ENCODE assay signal across 8 cellular contexts in the genomic region with DNA sequence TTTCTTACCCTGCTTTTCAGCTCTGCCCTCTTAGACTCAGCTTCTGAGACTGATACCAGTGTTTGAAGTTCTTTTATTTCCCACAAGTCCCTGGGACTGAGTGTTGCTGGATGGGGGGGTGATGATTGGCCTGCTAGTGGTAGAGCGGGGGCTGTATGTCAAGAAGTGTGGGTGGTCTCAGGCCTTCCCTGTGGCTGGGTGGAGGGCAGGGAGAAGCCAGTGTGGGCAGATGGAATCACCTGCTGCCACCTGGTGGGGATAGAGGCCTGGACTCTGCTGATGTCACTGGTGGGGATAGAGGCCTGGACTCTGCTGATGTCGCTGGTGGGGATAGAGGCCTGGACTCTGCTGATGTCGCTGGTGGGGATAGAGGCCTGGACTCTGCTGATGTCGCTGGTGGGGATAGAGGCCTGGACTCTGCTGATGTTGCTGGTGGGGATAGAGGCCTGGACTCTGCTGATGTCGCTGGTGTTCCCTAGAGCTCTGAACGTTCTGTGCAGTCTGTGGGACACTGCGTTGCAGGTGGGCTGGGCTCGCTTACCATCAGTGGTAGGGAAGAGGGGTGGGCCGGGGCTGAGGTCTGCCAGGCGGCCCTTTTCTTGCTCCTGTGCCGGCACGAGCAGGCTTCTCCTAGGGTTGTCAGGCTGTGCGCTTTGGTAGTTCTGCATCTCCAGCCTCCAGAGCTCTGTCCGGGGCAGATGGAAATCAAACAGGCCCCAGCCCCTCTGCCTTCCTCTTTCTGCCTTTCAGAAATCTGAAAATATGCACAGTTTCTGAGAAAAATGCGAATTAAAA.
DNase-seq lines count a peak whose midpoint lies in the region; ATAC-seq and TF ChIP-seq lines count a peak whose summit lies in the region.

No MANE protein-coding gene starts in this region.

- H3K27ac Mint-ChIP-seq in mesothelial cell of epicardium (peak overlapping the region; percentile 78), type B pancreatic cell (peak overlapping the region; percentile 55)

- no peak for TF ChIP-seq POLR2A in lower leg skin (IDR thresholded peaks at IDR 0.05)

- H3K4me3 ChIP-seq in lower leg skin (ENCODE audit: low read depth, poor library complexity, severe bottlenecking), result no peak overlapping the region

- H3K36me3 Mint-ChIP-seq in mesothelial cell of epicardium (peaks cover 9% of the 10 kb centered on the region), type B pancreatic cell (peaks cover 21% of the 10 kb centered on the region)

- ATAC-seq in HG02798 (IDR thresholded peaks at IDR 0.05; ENCODE audit: poor library complexity, unreplicated experiment), result peak; percentile 53
- no peak for ATAC-seq in GM21737 (IDR thresholded peaks at IDR 0.05; ENCODE audit: unreplicated experiment)

- intact Hi-C loops in lower leg skin (cut with DNase I; ENCODE audit: low total_unique reads), result no loop called here

- H3K4me3 Mint-ChIP-seq in mesothelial cell of epicardium (no peak overlapping the region), type B pancreatic cell (no peak overlapping the region)

- H3K9me3 Mint-ChIP-seq in mesothelial cell of epicardium (no peaks in the 10 kb centered on the region), type B pancreatic cell (no peaks in the 10 kb centered on the region)

- WGBS in lower leg skin, 2 donors, result 86 to 87% methylated on average over 15 of the region's 15 CpGs

- peaks cover 28% of the 10 kb centered on the region for H3K4me1 Mint-ChIP-seq in mesothelial cell of epicardium
- peaks cover 58% of the 10 kb centered on the region for H3K4me1 Mint-ChIP-seq in type B pancreatic cell (ENCODE audit: unreplicated experiment)

- no peak for TF ChIP-seq CTCF in mesothelial cell of epicardium (IDR thresholded peaks at IDR 0.05; ENCODE audit: unreplicated experiment)
- TF ChIP-seq CTCF in type B pancreatic cell (conservative IDR thresholded peaks at IDR 0.05), result peak; percentile 56
- no peak for TF ChIP-seq CTCF in lower leg skin (IDR thresholded peaks at IDR 0.05)

- peak; percentile 70 for DNase-seq in ELF-1 (ENCODE audit: low read depth, low spot score)
- DNase-seq in T follicular helper cell (ENCODE audit: low read depth), result peak; percentile 6
- peak; percentile 64 for DNase-seq in cerebellum (ENCODE audit: low spot score)
- peak in 1 of 2 experiments; percentile 62 for DNase-seq in mesothelial cell of epicardium (ENCODE audit: low spot score in 2 of 2, unreplicated experiment in 2 of 2)
- no peak for DNase-seq in type B pancreatic cell (ENCODE audit: extremely low spot score, unreplicated experiment)
- DNase-seq in lower leg skin (ENCODE audit: low spot score in 2 of 2), result no peak

- H3K27me3 Mint-ChIP-seq in mesothelial cell of epicardium (ENCODE audit: low read depth) (no peaks in the 10 kb centered on the region), type B pancreatic cell (no peaks in the 10 kb centered on the region)

Comparison
In these comparisons a context has a peak if more than half of its experiments do, and no peak if none do; other contexts are left out.
1. DNase-seq: peak in ELF-1 (single experiment), T follicular helper cell (single experiment) and cerebellum (single experiment); none in type B pancreatic cell (single experiment) and lower leg skin (0 of 2).